ENCODE assay signal across 5 cellular contexts in the genomic region with DNA sequence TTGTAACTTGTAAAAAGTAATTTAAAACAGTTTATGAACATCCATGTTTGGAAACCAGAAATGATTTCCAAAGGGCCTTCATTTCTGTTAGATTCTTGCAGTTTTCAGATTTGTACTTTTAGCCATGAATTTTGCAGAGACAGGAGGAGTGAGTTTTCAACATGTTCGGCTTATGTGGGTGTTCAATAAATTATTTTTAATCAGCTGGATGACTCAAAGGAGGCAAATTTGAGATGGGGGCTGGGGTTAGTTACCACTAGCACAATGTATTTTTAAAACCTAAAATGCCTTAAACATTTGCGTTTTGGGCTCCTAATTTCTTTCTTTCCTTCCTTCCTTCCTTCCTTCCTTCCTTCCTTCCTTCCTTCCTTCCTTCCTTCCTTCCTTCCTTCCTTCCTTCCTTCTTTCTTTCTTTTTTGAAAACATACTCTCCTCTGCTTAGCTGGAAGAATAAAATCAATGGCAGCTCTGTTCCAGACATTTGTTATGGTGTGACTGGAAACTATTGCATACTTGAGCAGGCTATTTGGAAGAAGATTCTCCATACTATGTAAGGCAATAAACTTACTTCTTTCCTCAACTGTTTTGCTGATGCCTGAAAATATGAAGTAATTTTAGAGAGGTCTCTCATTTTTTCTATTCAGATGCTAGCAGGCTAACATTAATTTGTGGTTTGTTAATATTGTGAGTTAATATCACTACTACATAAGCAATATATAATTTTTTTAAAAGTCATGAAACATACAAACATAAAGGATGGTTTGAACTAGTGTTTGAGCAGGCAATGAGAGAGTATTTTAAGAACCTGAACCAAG.
"Had no signal": no experiment of that assay in that cellular context is flagged by ENCODE, and none has a peak within 500 bp of the region (broad histone marks: within the 10 kb centered on the region; RNA-seq: fewer than 3 reads in every experiment).

No MANE protein-coding gene starts in this region.

- H3K27ac ChIP-seq: HL-60 had no signal

- DNase-seq: GOT3, H7, HFFc6 had no signal

- H3K36me3 ChIP-seq: HAP-1 had no signal

- H3K9me3 ChIP-seq: HAP-1 had no signal

- H3K4me3 ChIP-seq: HAP-1 had no signal

- H3K4me1 ChIP-seq: HAP-1 had no signal
